21 cellular contexts compared by ENCODE assay signal in genomic region chr15:101011582-101011981, GRCh38.
"Had no signal": no experiment of that assay in that cellular context is flagged by ENCODE, and none has a peak within 500 bp of the region (broad histone marks: within the 10 kb centered on the region; RNA-seq: fewer than 3 reads in every experiment).

No MANE protein-coding gene starts in this region.

- DNase-seq: activated CD4-positive, alpha-beta T cell treated with anti-CD3 and anti-CD28 coated beads, Interleukin-2, amount 50 U/mL, for 4 hours; activated naive CD4-positive, alpha-beta T cell treated with Interleukin-2 at 50 U/mL for 16 hours; activated naive CD8-positive, alpha-beta T cell treated with anti-CD3 and anti-CD28 coated beads, Interleukin-2, amount 10 ng/mL, durations not matched to agents 7 days and 5 days; activated T-cell treated with anti-CD3 and anti-CD28 coated beads, Interleukin-2, amount 50 U/mL, for 24 hours; amygdala; body of pancreas; central memory CD4-positive, alpha-beta T cell; colonic mucosa; effector memory CD4-positive, alpha-beta T cell; foreskin fibroblast; stimulated activated naive CD4-positive, alpha-beta T cell; tibial artery had no signal

- H3K4me3 ChIP-seq: body of pancreas, colonic mucosa, hepatocyte, sigmoid colon, tibial artery, uterus had no signal

- H3K36me3 ChIP-seq: colonic mucosa, uterus had no signal

- H3K36me3 Mint-ChIP-seq: activated naive CD8-positive, alpha-beta T cell treated with anti-CD3 and anti-CD28 coated beads, Interleukin-2, amount 10 ng/mL, durations not matched to agents 7 days and 5 days; mesothelial cell of epicardium had no signal

- H3K79me2 ChIP-seq: hepatocyte, parathyroid adenoma had no signal

- H3K4me2 ChIP-seq: hepatocyte had no signal

- H3K27ac Mint-ChIP-seq: activated naive CD8-positive, alpha-beta T cell treated with anti-CD3 and anti-CD28 coated beads, Interleukin-2, amount 10 ng/mL, durations not matched to agents 7 days and 5 days; activated T-cell treated with anti-CD3 and anti-CD28 coated beads, Interleukin-2, amount 50 U/mL, for 24 hours; activated T-helper 2 cell treated with anti-CD3 and anti-CD28 coated beads, Interferon-gamma antibody, Interleukin-2, Interleukin-4, amounts not matched to agents 10 μg/mL and 5 μg/mL and 100 μg/mL, durations not matched to agents 14 hours and 24 hours and 36 hours; mesothelial cell of epicardium; T-helper 2 cell treated with Interferon-gamma antibody and Interleukin-4, amounts not matched to agents 5 μg/mL and 100 μg/mL, for 36 hours had no signal

- FAIRE-seq: islet of Langerhans, TTC549 had no signal

- H3K9me3 Mint-ChIP-seq: activated naive CD8-positive, alpha-beta T cell treated with anti-CD3 and anti-CD28 coated beads, Interleukin-2, amount 10 ng/mL, durations not matched to agents 7 days and 5 days; activated T-cell treated with anti-CD3 and anti-CD28 coated beads, Interleukin-2, amount 50 U/mL, for 24 hours; activated T-helper 2 cell treated with anti-CD3 and anti-CD28 coated beads, Interferon-gamma antibody, Interleukin-2, Interleukin-4, amounts not matched to agents 10 μg/mL and 5 μg/mL and 100 μg/mL, durations not matched to agents 14 hours and 24 hours and 36 hours; mesothelial cell of epicardium; T-helper 2 cell treated with Interferon-gamma antibody and Interleukin-4, amounts not matched to agents 5 μg/mL and 100 μg/mL, for 36 hours had no signal

- H3K9me3 ChIP-seq: body of pancreas, colonic mucosa, sigmoid colon, tibial artery, uterus had no signal

- H3K27ac ChIP-seq: body of pancreas, colonic mucosa, hepatocyte, parathyroid adenoma, sigmoid colon, tibial artery, uterus had no signal

- H3K27me3 ChIP-seq: body of pancreas, colonic mucosa, hepatocyte, sigmoid colon, tibial artery, uterus had no signal

- H3K4me3 Mint-ChIP-seq: activated naive CD8-positive, alpha-beta T cell treated with anti-CD3 and anti-CD28 coated beads, Interleukin-2, amount 10 ng/mL, durations not matched to agents 7 days and 5 days; activated T-cell treated with anti-CD3 and anti-CD28 coated beads, Interleukin-2, amount 50 U/mL, for 24 hours; mesothelial cell of epicardium; T-helper 2 cell treated with Interferon-gamma antibody and Interleukin-4, amounts not matched to agents 5 μg/mL and 100 μg/mL, for 36 hours had no signal

- H2AFZ ChIP-seq: hepatocyte, parathyroid adenoma had no signal

- H3K9ac ChIP-seq: parathyroid adenoma had no signal

- H3K4me1 ChIP-seq: parathyroid adenoma, uterus had no signal

- ATAC-seq: body of pancreas had no signal
